Comparison of ENCODE assay signal across 1 cellular context in genomic region chr17:44218344-44219125, GRCh38.
A peak's percentile ranks its signal among the peaks of the same experiment; 100 is the strongest.
TF ChIP-seq lines count a peak whose summit lies in the region.

No MANE protein-coding gene starts in this region.

TF ChIP-seq in HepG2, 621 proteins besides CTCF, POLR2A, EP300 and RAD21 (continued from another document):
- TF ChIP-seq ZNF646 (CRISPR knock-in tag; IDR thresholded peaks at IDR 0.05) (no peak), ZNF460 (CRISPR knock-in tag; IDR thresholded peaks at IDR 0.05; ENCODE audit: borderline replicate concordance) (no peak), HNRNPUL1 (IDR thresholded peaks at IDR 0.05; ENCODE audit: low read depth, low read length) (no peak), CENPT (CRISPR knock-in tag; IDR thresholded peaks at IDR 0.05; ENCODE audit: low read depth) (no peak), MXD3 (CRISPR knock-in tag; IDR thresholded peaks at IDR 0.05) (peak; percentile 27; the same call in 1 of the 2 replicates), GABPA (IDR thresholded peaks at IDR 0.05; ENCODE audit: low read depth, low read length) (peak; percentile 30; the same call in 1 of the 2 replicates), GABPA (CRISPR knock-in tag; IDR thresholded peaks at IDR 0.05; ENCODE audit: low read depth) (peak; percentile 39; the same call in 1 of the 2 replicates), ATF1 (CRISPR knock-in tag; IDR thresholded peaks at IDR 0.05) (no peak), ZBTB7B (CRISPR knock-in tag; IDR thresholded peaks at IDR 0.05) (peak; percentile 88), MED1 (CRISPR knock-in tag; IDR thresholded peaks at IDR 0.05) (0 out of 2 replicates have a peak, but pooled peaks have one; percentile 37), SMAD1 (CRISPR knock-in tag; IDR thresholded peaks at IDR 0.05; ENCODE audit: borderline replicate concordance, low read depth) (no peak; the same call in 1 of the 2 replicates), ZKSCAN1 (IDR thresholded peaks at IDR 0.05; ENCODE audit: low read length) (no peak), POLR2G (IDR thresholded peaks at IDR 0.05; ENCODE audit: low read depth, low read length) (peak; percentile 45; the same call in 1 of the 2 replicates), FOXJ3 (CRISPR knock-in tag; IDR thresholded peaks at IDR 0.05; ENCODE audit: borderline replicate concordance) (no peak), MBD4 (IDR thresholded peaks at IDR 0.05; ENCODE audit: borderline replicate concordance, low read length) (no peak), ZNF274 (CRISPR knock-in tag; IDR thresholded peaks at IDR 0.05) (0 out of 2 replicates have a peak, but pooled peaks have one; percentile 36), ZNF343 (CRISPR knock-in tag; IDR thresholded peaks at IDR 0.05) (no peak), HES4 (CRISPR knock-in tag; IDR thresholded peaks at IDR 0.05; ENCODE audit: borderline replicate concordance) (no peak), SOX5 (CRISPR knock-in tag; IDR thresholded peaks at IDR 0.05; ENCODE audit: borderline replicate concordance) (peak; percentile 45; the same call in 1 of the 2 replicates), ZFP36L2 (CRISPR knock-in tag; IDR thresholded peaks at IDR 0.05) (no peak), NR2C2 (CRISPR knock-in tag; IDR thresholded peaks at IDR 0.05; ENCODE audit: borderline replicate concordance) (no peak; the same call in 1 of the 2 replicates), FOSL2 (CRISPR knock-in tag; IDR thresholded peaks at IDR 0.05) (no peak), ZNF292 (CRISPR knock-in tag; IDR thresholded peaks at IDR 0.05; ENCODE audit: borderline replicate concordance, low read depth) (no peak), CC2D1A (CRISPR knock-in tag; IDR thresholded peaks at IDR 0.05) (0 out of 2 replicates have a peak, but pooled peaks have one; percentile 58), ZNF431 (CRISPR knock-in tag; IDR thresholded peaks at IDR 0.05; ENCODE audit: borderline replicate concordance, low read depth) (no peak), SP2 (CRISPR knock-in tag; IDR thresholded peaks at IDR 0.05) (no peak), SYNCRIP (IDR thresholded peaks at IDR 0.05; ENCODE audit: insufficient read depth, low read depth, low read length) (no peak), ZFP41 (CRISPR knock-in tag; IDR thresholded peaks at IDR 0.05; ENCODE audit: borderline replicate concordance) (no peak), AKNA (CRISPR knock-in tag; IDR thresholded peaks at IDR 0.05; ENCODE audit: borderline replicate concordance) (no peak), ZNF414 (CRISPR knock-in tag; IDR thresholded peaks at IDR 0.05) (0 out of 2 replicates have a peak, but pooled peaks have one; percentile 69), ZNF253 (CRISPR knock-in tag; IDR thresholded peaks at IDR 0.05; ENCODE audit: borderline replicate concordance) (no peak), ARID2 (CRISPR knock-in tag; IDR thresholded peaks at IDR 0.05; ENCODE audit: borderline replicate concordance) (no peak), ZNF577 (CRISPR knock-in tag; IDR thresholded peaks at IDR 0.05; ENCODE audit: borderline replicate concordance, low read depth) (no peak), TBP (CRISPR knock-in tag; IDR thresholded peaks at IDR 0.05) (no peak)
